In genomic region chr15:95581595-95581994, GRCh38 we compare ENCODE assay signal across 28 cellular contexts.
"Had no signal": no experiment of that assay in that cellular context is flagged by ENCODE, and none has a peak within 500 bp of the region (broad histone marks: within the 10 kb centered on the region; RNA-seq: fewer than 3 reads in every experiment).

No MANE protein-coding gene starts in this region.

- H3K4me3 ChIP-seq: colonic mucosa, coronary artery, dorsolateral prefrontal cortex, esophagus muscularis mucosa, esophagus squamous epithelium, gastrocnemius medialis, gastroesophageal sphincter, heart left ventricle, heart right ventricle had no signal

- ATAC-seq: esophagus mucosa, foreskin keratinocyte, gastrocnemius medialis, gastroesophageal sphincter, heart left ventricle, heart right ventricle had no signal

- H3K4me3 Mint-ChIP-seq: dendritic cell treated with granulocyte-macrophage colony-stimulating factor and Interleukin-4, amounts not matched to agents 40 ng/mL and 50 ng/mL, for 4 days; endodermal cell had no signal

- H3K4me1 Mint-ChIP-seq: endodermal cell had no signal

- FAIRE-seq: colon, endometrium, endothelial cell of umbilical vein, frontal cortex had no signal

- H3K36me3 ChIP-seq: colonic mucosa, esophagus muscularis mucosa, esophagus squamous epithelium, gastrocnemius medialis, gastroesophageal sphincter, heart left ventricle, heart right ventricle had no signal

- DNase-seq: colonic mucosa; cortex of kidney; dermis blood vessel endothelial cell; dorsolateral prefrontal cortex; effector CD4-positive, alpha-beta T cell; effector CD8-positive, alpha-beta T cell; effector memory CD4-positive, alpha-beta T cell; endodermal cell; erythroblast; esophagus squamous epithelium; foreskin fibroblast; foreskin keratinocyte; foreskin melanocyte; gastrocnemius medialis; glutamatergic neuron; head of caudate nucleus; heart left ventricle; heart right ventricle had no signal

- H3K4me1 ChIP-seq: colonic mucosa, esophagus muscularis mucosa, esophagus squamous epithelium, foreskin keratinocyte, gastrocnemius medialis, gastroesophageal sphincter, heart left ventricle, heart right ventricle had no signal

- H3K27ac ChIP-seq: colonic mucosa, coronary artery, dorsolateral prefrontal cortex, epithelial cell of prostate, esophagus muscularis mucosa, esophagus squamous epithelium, foreskin keratinocyte, gastrocnemius medialis, gastroesophageal sphincter, heart left ventricle, heart right ventricle had no signal

- H3K27ac Mint-ChIP-seq: dendritic cell treated with granulocyte-macrophage colony-stimulating factor and Interleukin-4, amounts not matched to agents 40 ng/mL and 50 ng/mL, for 4 days; endodermal cell had no signal

- H3K27me3 Mint-ChIP-seq: dendritic cell treated with granulocyte-macrophage colony-stimulating factor and Interleukin-4, amounts not matched to agents 40 ng/mL and 50 ng/mL, for 4 days had no signal

- H3K9me3 ChIP-seq: colonic mucosa, esophagus muscularis mucosa, esophagus squamous epithelium, gastrocnemius medialis, gastroesophageal sphincter, heart left ventricle, heart right ventricle had no signal

- H3K27me3 ChIP-seq: colonic mucosa, esophagus muscularis mucosa, esophagus squamous epithelium, foreskin keratinocyte, gastrocnemius medialis, gastroesophageal sphincter, heart left ventricle, heart right ventricle had no signal
